ENCODE assay signal across 8 cellular contexts in genomic region chr1:63367218-63368103, GRCh38. TPM values are rescaled to one million over a fixed set of nuclear protein-coding genes. Genes with fewer than 3 reads are reported as not detected.
DNase-seq lines count a peak whose midpoint lies in the region; ATAC-seq and TF ChIP-seq lines count a peak whose summit lies in the region.

Gene ALG6 (plus strand): TSS chr1:63367627. CDS start chr1:63370978, 3,351 bp downstream.

- H3K27ac Mint-ChIP-seq in activated B cell treated with CpG ODN at 0.5 μM for 24 hours, result peak within 1 kb of the TSS; percentile 86
- H3K27ac Mint-ChIP-seq in immature natural killer cell, result peak within 1 kb of the TSS; percentile 85 to 97 (median 91)

- H3K4me3 Mint-ChIP-seq in activated B cell treated with CpG ODN at 0.5 μM for 24 hours, result peak within 1 kb of the TSS; percentile 98
- H3K4me3 Mint-ChIP-seq in immature natural killer cell, result peak within 1 kb of the TSS; percentile 92 to 97 (median 96)

- peak within 1 kb of the TSS; percentile 93 for H3K4me3 ChIP-seq in AG09309 (ENCODE audit: control insufficient read depth, low read depth, low read length)

- H3K27ac ChIP-seq in caudate nucleus (ENCODE audit: low read depth, low read length), result peak within 1 kb of the TSS; percentile 63

- intact Hi-C loops in activated B cell treated with CpG ODN at 0.5 μM for 24 hours (cut with micrococcal nuclease), result loop anchor here (1.0 to 10.0 kb wide), 5 partner anchors 45 to 931 kb away; partner anchors contain the start of genes EFCAB7, FOXD3, ITGB3BP and PGM1

- H3K4me1 Mint-ChIP-seq in activated B cell treated with CpG ODN at 0.5 μM for 24 hours (peaks cover 21% of the 10 kb centered on the region), immature natural killer cell (peaks cover 22 to 30% of the 10 kb centered on the region in 2 donors)

- CTCF ChIA-PET in activated B cell treated with CpG ODN at 0.5 μM for 24 hours (lab: Charles Lee), result no interaction called here

- peak; percentile 5 for TF ChIP-seq CTCF in AG09309 (IDR thresholded peaks at IDR 0.05; ENCODE audit: control insufficient read depth, insufficient read depth, low read depth, low read length, missing control alignments)
- TF ChIP-seq CTCF in activated B cell treated with CpG ODN at 0.5 μM for 24 hours (IDR thresholded peaks at IDR 0.05), result no peak

- ATAC-seq in GM19023 (IDR thresholded peaks at IDR 0.05; ENCODE audit: unreplicated experiment), result peak; percentile 93
- ATAC-seq in HG03196 (IDR thresholded peaks at IDR 0.05; ENCODE audit: unreplicated experiment), result peak; percentile 97
- peak; percentile 92 for ATAC-seq in activated B cell treated with CpG ODN at 0.5 μM for 24 hours (ENCODE audit: low read depth)

- peak; percentile 44 for DNase-seq in AG09309 (ENCODE audit: low read depth)
- peak; percentile 89 for DNase-seq in NCI-H2227 treated with DMSO at 0.1 percent for 48 hours (lab: John Stamatoyannopoulos, UW)
- DNase-seq in activated B cell treated with CpG ODN at 0.5 μM for 24 hours, result peak; percentile 100
- DNase-seq in caudate nucleus (lab: John Stamatoyannopoulos, UW), result peak in 60 of 61 donors; percentile 31 to 94 (median 84)
- DNase-seq in immature natural killer cell, result peak; percentile 96 to 97 (median 96)
- DNase-seq in smooth muscle cell of the brain vasculature (ENCODE audit: low read depth, low spot score), result peak; percentile 79

- H3K27me3 Mint-ChIP-seq in activated B cell treated with CpG ODN at 0.5 μM for 24 hours (peaks cover 9% of the 10 kb centered on the region), immature natural killer cell (ENCODE audit: low read depth in 3 of 3) (peaks cover 2 to 16% (median 2%) of the 10 kb centered on the region in 3 donors)

- POLR2A ChIA-PET in activated B cell treated with CpG ODN at 0.5 μM for 24 hours (lab: Charles Lee), result interaction anchor here (0.6 kb wide), 2 partner anchors 1599 to 1701 kb away, joined by 3 to 4 read pairs; partner anchors contain the start of gene JAK1

- H3K9me3 Mint-ChIP-seq in activated B cell treated with CpG ODN at 0.5 μM for 24 hours (no peaks in the 10 kb centered on the region), immature natural killer cell (no peaks in the 10 kb centered on the region)

- H3K36me3 Mint-ChIP-seq in activated B cell treated with CpG ODN at 0.5 μM for 24 hours (ENCODE audit: low read depth) (peaks cover 18% of the 10 kb centered on the region), immature natural killer cell (peaks cover 4 to 14% (median 8%) of the 10 kb centered on the region in 3 donors)

RNA-seq across cellular contexts. Expression of gene ALG6, which starts in this region (rescaled TPM):
- total RNA-seq in activated B cell treated with CpG ODN at 0.5 μM for 24 hours, result 20.0 and 21.5 TPM in 2 replicates
- polyA plus RNA-seq in immature natural killer cell, result 10 to 100 TPM; 16.5 to 29.9 (median 20.7) TPM

Comparison
In these comparisons a context has a peak if more than half of its experiments do, and no peak if none do; other contexts are left out.
1. Peak in every context shown above with its lines: DNase-seq, ATAC-seq, H3K4me3 ChIP-seq and H3K27ac ChIP-seq.
2. DNase-seq: peak in every context shown above with its lines; median percentile 100 in activated B cell treated with CpG ODN at 0.5 μM for 24 hours; 96 in immature natural killer cell; 89 in NCI-H2227 treated with DMSO at 0.1 percent for 48 hours; 84 in caudate nucleus; 79 in smooth muscle cell of the brain vasculature; 44 in AG09309.